8 cellular contexts compared by ENCODE assay signal in genomic region chr5:140400730-140401361, GRCh38. TPM values are rescaled to one million over a fixed set of nuclear protein-coding genes. Genes with fewer than 3 reads are reported as not detected.
DNase-seq lines count a peak whose midpoint lies in the region; ATAC-seq and TF ChIP-seq lines count a peak whose summit lies in the region.

No MANE protein-coding gene starts in this region.

- H2AFZ ChIP-seq in Loucy (ENCODE audit: low read length): peak overlapping the region; percentile 96

- peaks cover 45% of the 10 kb centered on the region for H4K20me1 ChIP-seq in Loucy (ENCODE audit: insufficient read depth, low read length, poor library complexity, severe bottlenecking)

- H3K4me1 Mint-ChIP-seq in natural killer cell treated with Interleukin-12 subunit alpha and Interleukin-12 subunit beta and Interleukin-15 and Interleukin-18, amount 100 ng/mL, for 72 hours (ENCODE audit: low read depth in 2 of 2): peaks cover 24 to 33% of the 10 kb centered on the region in 2 donors

- H3K4me1 ChIP-seq in Loucy (ENCODE audit: insufficient read depth, low read length, poor library complexity, severe bottlenecking) (peaks cover 29% of the 10 kb centered on the region), RWPE2 (ENCODE audit: insufficient read depth, poor library complexity, severe bottlenecking) (peaks cover 24% of the 10 kb centered on the region)

- no peak overlapping the region for H3K27ac Mint-ChIP-seq in natural killer cell treated with Interleukin-12 subunit alpha and Interleukin-12 subunit beta and Interleukin-15 and Interleukin-18, amount 100 ng/mL, for 72 hours

- no peak overlapping the region for H3K4me3 Mint-ChIP-seq in natural killer cell treated with Interleukin-12 subunit alpha and Interleukin-12 subunit beta and Interleukin-15 and Interleukin-18, amount 100 ng/mL, for 72 hours

- no peaks in the 10 kb centered on the region for H3K36me3 Mint-ChIP-seq in natural killer cell treated with Interleukin-12 subunit alpha and Interleukin-12 subunit beta and Interleukin-15 and Interleukin-18, amount 100 ng/mL, for 72 hours

- no peak for TF ChIP-seq CTCF in Loucy (conservative IDR thresholded peaks at IDR 0.05; ENCODE audit: low read length)
- no peak for TF ChIP-seq CTCF in RWPE2 (IDR thresholded peaks at IDR 0.05; ENCODE audit: poor library complexity, severe bottlenecking)

- peak overlapping the region; percentile 63 for H3K27ac ChIP-seq in RWPE2 (ENCODE audit: poor library complexity, severe bottlenecking)

- peak overlapping the region; percentile 94 for H3K4me2 ChIP-seq in Loucy (ENCODE audit: low read depth, low read length, poor library complexity, severe bottlenecking)

- H3K4me3 ChIP-seq in H7 (ENCODE audit: insufficient read depth, low read depth, low read length): peak overlapping the region; percentile 90
- H3K4me3 ChIP-seq in Loucy (ENCODE audit: low read length, poor library complexity, severe bottlenecking): peak overlapping the region; percentile 81
- peak overlapping the region; percentile 62 for H3K4me3 ChIP-seq in RWPE2 (ENCODE audit: severe bottlenecking)

- ATAC-seq in RWPE2 (ENCODE audit: low read depth): peak; percentile 82
- ATAC-seq in natural killer cell treated with Interleukin-12 subunit alpha and Interleukin-12 subunit beta and Interleukin-15 and Interleukin-18, amount 100 ng/mL, for 72 hours: peak; percentile 79 to 87

- H3K36me3 ChIP-seq in H7 (replicated peaks; ENCODE audit: control insufficient read depth, insufficient read depth, low read length): no peaks in the 10 kb centered on the region
- H3K36me3 ChIP-seq in Loucy (ENCODE audit: insufficient read depth, low read length): no peaks in the 10 kb centered on the region
- peaks cover 3% of the 10 kb centered on the region; the same call in 1 of the 2 replicates for H3K36me3 ChIP-seq in RWPE2 (ENCODE audit: low read depth)

- no peaks in the 10 kb centered on the region for H3K27me3 ChIP-seq in H7 (ENCODE audit: control insufficient read depth, insufficient read depth, low read length)
- no peaks in the 10 kb centered on the region for H3K27me3 ChIP-seq in Loucy (ENCODE audit: insufficient read depth, low read length, poor library complexity, severe bottlenecking)
- no peaks in the 10 kb centered on the region for H3K27me3 ChIP-seq in RWPE2 (ENCODE audit: insufficient read depth, poor library complexity, severe bottlenecking)

- H3K27me3 Mint-ChIP-seq in natural killer cell treated with Interleukin-12 subunit alpha and Interleukin-12 subunit beta and Interleukin-15 and Interleukin-18, amount 100 ng/mL, for 72 hours: no peaks in the 10 kb centered on the region

- H3K9me3 ChIP-seq in Loucy (ENCODE audit: insufficient read depth, low read depth, low read length): no peaks in the 10 kb centered on the region
- H3K9me3 ChIP-seq in RWPE2 (ENCODE audit: severe bottlenecking): no peaks in the 10 kb centered on the region

- H3K9me3 Mint-ChIP-seq in natural killer cell treated with Interleukin-12 subunit alpha and Interleukin-12 subunit beta and Interleukin-15 and Interleukin-18, amount 100 ng/mL, for 72 hours: no peaks in the 10 kb centered on the region

- H3F3A ChIP-seq in Loucy (ENCODE audit: low read depth): no peaks in the 10 kb centered on the region

- peaks cover 59% of the 10 kb centered on the region for H3K79me2 ChIP-seq in Loucy (ENCODE audit: insufficient read depth, low read length)

- H3K9me2 ChIP-seq in Loucy (replicated peaks; ENCODE audit: low read depth, low read length): no peaks in the 10 kb centered on the region

- H3K9ac ChIP-seq in Loucy (ENCODE audit: low read depth, low read length, poor library complexity, severe bottlenecking): peak overlapping the region; percentile 77

- DNase-seq in ELR (ENCODE audit: low read depth): peak; percentile 97
- peak; percentile 94 for DNase-seq in H7
- DNase-seq in RWPE2 (ENCODE audit: low spot score): peak; percentile 96
- peak; percentile 79 for DNase-seq in activated effector memory CD4-positive, alpha-beta T cell treated with Interleukin-2 at 50 U/mL for 16 hours
- peak; percentile 94 for DNase-seq in fibroblast of the conjunctiva (ENCODE audit: low read depth)
- DNase-seq in natural killer cell treated with Interleukin-12 subunit alpha and Interleukin-12 subunit beta and Interleukin-15 and Interleukin-18, amount 100 ng/mL, for 72 hours (ENCODE audit: low spot score): peak; percentile 90
- DNase-seq in stimulated activated naive CD4-positive, alpha-beta T cell treated with Interleukin-2 at 50 U/mL for 16 hours (lab: John Stamatoyannopoulos, UW): peak; percentile 89

RNA-seq across cellular contexts. Expression of gene ANKHD1, which starts 0.8 kb away (rescaled TPM):
- total RNA-seq in H7 (2014; rRNA removed; shearing (Covaris generic)): 49.2 and 58.0 TPM in 2 replicates
- total RNA-seq in natural killer cell treated with Interleukin-12 subunit alpha and Interleukin-12 subunit beta and Interleukin-15 and Interleukin-18, amount 100 ng/mL, for 72 hours: 100 to 1,000 TPM; 136 to 156 TPM

RNA-seq across cellular contexts. Expression of gene SLC4A9, which starts 40.9 kb away (rescaled TPM):
- total RNA-seq in H7 (2014; rRNA removed; shearing (Covaris generic)): 0.33 TPM in 1 of 2 replicates, not detected in the other
- total RNA-seq in natural killer cell treated with Interleukin-12 subunit alpha and Interleukin-12 subunit beta and Interleukin-15 and Interleukin-18, amount 100 ng/mL, for 72 hours: not detected

RNA-seq across cellular contexts. Expression of gene HBEGF, which starts 54.4 kb away (rescaled TPM):
- 1.6 and 2.3 TPM in 2 replicates for total RNA-seq in H7 (2014; rRNA removed; shearing (Covaris generic))
- total RNA-seq in natural killer cell treated with Interleukin-12 subunit alpha and Interleukin-12 subunit beta and Interleukin-15 and Interleukin-18, amount 100 ng/mL, for 72 hours: 10 to 100 TPM; 56.0 to 63.0 TPM

Comparison
In these comparisons a context has a peak if more than half of its experiments do, and no peak if none do; other contexts are left out.
1. Peak in every context shown above with its lines: DNase-seq, ATAC-seq, H3K4me3 ChIP-seq and H3K27ac ChIP-seq.
2. RNA of gene HBEGF, which starts 54.4 kb away (total RNA-seq): 56.0 to 63.0 TPM in natural killer cell treated with Interleukin-12 subunit alpha and Interleukin-12 subunit beta and Interleukin-15 and Interleukin-18, amount 100 ng/mL, for 72 hours; 1.6 to 2.3 TPM in H7; every median in the first group is over 10 times any median in the second.